ENCODE assay signal across 9 cellular contexts in genomic region chr2:140356697-140357096, GRCh38.
"Had no signal": no experiment of that assay in that cellular context is flagged by ENCODE, and none has a peak within 500 bp of the region (broad histone marks: within the 10 kb centered on the region; RNA-seq: fewer than 3 reads in every experiment).

No MANE protein-coding gene starts in this region.

- ATAC-seq: HCT116 had no signal

- H3K27ac Mint-ChIP-seq: HFFc6, IgD-negative memory B cell had no signal

- H3K4me3 Mint-ChIP-seq: HFFc6, IgD-negative memory B cell had no signal

- H3K9me3 ChIP-seq: HAP-1 had no signal

- DNase-seq: GOT3, H7, HFFc6, KBM-7 had no signal

- H3K4me2 ChIP-seq: KMS-11 had no signal

- H3K4me1 Mint-ChIP-seq: IgD-negative memory B cell had no signal

- H3K36me3 Mint-ChIP-seq: IgD-negative memory B cell had no signal

- H3K27ac ChIP-seq: KMS-11 had no signal

- H3K36me3 ChIP-seq: HAP-1 had no signal

- H3K27me3 Mint-ChIP-seq: IgD-negative memory B cell had no signal

- H3K9ac ChIP-seq: KMS-11 had no signal

- H3K4me3 ChIP-seq: HAP-1 had no signal

- FAIRE-seq: HTR-8/SVneo had no signal
